ENCODE assay signal across 2 cellular contexts in the genomic region with DNA sequence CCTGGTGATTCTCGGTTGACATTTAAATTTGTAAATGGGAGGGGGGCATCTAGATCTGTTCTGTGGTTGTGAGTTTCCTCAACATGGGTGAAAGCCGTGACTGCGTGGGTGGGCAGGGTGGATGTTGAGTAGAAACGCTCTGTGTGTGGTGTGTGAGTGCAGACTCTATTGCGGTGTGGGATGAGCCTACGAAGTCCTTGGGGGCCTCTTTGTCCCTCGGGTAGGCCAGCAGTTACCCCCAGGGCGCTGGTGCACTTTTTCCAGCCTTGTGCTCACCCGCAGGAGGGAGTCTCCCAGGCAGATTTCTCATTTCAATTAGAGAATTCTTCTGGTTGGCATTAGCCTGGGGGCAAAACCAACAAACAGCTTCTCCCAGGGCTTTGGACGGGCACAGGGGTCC.
TF ChIP-seq lines count a peak whose summit lies in the region.

No MANE protein-coding gene starts in this region.

TF ChIP-seq in SK-N-SH, 30 proteins besides CTCF, POLR2A, EP300 and RAD21 (continued from another document):
- TF ChIP-seq, protein P1, sequence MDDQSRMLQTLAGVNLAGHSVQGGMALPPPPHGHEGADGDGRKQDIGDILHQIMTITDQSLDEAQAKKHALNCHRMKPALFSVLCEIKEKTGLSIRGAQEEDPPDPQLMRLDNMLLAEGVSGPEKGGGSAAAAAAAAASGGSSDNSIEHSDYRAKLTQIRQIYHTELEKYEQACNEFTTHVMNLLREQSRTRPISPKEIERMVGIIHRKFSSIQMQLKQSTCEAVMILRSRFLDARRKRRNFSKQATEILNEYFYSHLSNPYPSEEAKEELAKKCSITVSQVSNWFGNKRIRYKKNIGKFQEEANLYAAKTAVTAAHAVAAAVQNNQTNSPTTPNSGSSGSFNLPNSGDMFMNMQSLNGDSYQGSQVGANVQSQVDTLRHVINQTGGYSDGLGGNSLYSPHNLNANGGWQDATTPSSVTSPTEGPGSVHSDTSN (IDR thresholded peaks at IDR 0.05): no peak
- TF ChIP-seq, protein P2, sequence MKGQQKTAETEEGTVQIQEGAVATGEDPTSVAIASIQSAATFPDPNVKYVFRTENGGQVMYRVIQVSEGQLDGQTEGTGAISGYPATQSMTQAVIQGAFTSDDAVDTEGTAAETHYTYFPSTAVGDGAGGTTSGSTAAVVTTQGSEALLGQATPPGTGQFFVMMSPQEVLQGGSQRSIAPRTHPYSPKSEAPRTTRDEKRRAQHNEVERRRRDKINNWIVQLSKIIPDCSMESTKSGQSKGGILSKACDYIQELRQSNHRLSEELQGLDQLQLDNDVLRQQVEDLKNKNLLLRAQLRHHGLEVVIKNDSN (IDR thresholded peaks at IDR 0.05; ENCODE audit: borderline replicate concordance, low read depth): no peak
- TF ChIP-seq JUND (IDR thresholded peaks at IDR 0.05): no peak
- TF ChIP-seq, protein P3, sequence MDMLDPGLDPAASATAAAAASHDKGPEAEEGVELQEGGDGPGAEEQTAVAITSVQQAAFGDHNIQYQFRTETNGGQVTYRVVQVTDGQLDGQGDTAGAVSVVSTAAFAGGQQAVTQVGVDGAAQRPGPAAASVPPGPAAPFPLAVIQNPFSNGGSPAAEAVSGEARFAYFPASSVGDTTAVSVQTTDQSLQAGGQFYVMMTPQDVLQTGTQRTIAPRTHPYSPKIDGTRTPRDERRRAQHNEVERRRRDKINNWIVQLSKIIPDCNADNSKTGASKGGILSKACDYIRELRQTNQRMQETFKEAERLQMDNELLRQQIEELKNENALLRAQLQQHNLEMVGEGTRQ (IDR thresholded peaks at IDR 0.05; ENCODE audit: borderline replicate concordance, low read depth, low read length): no peak

TF ChIP-seq in GM23338, 12 proteins besides CTCF, POLR2A, EP300 and RAD21 (continued from another document):
- TF ChIP-seq, protein P4, sequence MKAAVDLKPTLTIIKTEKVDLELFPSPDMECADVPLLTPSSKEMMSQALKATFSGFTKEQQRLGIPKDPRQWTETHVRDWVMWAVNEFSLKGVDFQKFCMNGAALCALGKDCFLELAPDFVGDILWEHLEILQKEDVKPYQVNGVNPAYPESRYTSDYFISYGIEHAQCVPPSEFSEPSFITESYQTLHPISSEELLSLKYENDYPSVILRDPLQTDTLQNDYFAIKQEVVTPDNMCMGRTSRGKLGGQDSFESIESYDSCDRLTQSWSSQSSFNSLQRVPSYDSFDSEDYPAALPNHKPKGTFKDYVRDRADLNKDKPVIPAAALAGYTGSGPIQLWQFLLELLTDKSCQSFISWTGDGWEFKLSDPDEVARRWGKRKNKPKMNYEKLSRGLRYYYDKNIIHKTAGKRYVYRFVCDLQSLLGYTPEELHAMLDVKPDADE (IDR thresholded peaks at IDR 0.05): no peak
- no peak for TF ChIP-seq STAT1 (IDR thresholded peaks at IDR 0.05; ENCODE audit: unreplicated experiment)
- TF ChIP-seq NANOG (IDR thresholded peaks at IDR 0.05; ENCODE audit: borderline replicate concordance): no peak
- no peak for TF ChIP-seq EZH2 (IDR thresholded peaks at IDR 0.05; ENCODE audit: low read depth, unreplicated experiment)
- TF ChIP-seq JUNB (IDR thresholded peaks at IDR 0.05; ENCODE audit: unreplicated experiment): no peak
- TF ChIP-seq EZH2phosphoT487 (IDR thresholded peaks at IDR 0.05; ENCODE audit: unreplicated experiment): no peak
- no peak for TF ChIP-seq CREB1 (CRISPR knock-in tag; IDR thresholded peaks at IDR 0.05; ENCODE audit: low read depth)
- TF ChIP-seq ZNF331 (CRISPR knock-in tag; IDR thresholded peaks at IDR 0.05; ENCODE audit: low read depth): no peak
- TF ChIP-seq, protein P5, sequence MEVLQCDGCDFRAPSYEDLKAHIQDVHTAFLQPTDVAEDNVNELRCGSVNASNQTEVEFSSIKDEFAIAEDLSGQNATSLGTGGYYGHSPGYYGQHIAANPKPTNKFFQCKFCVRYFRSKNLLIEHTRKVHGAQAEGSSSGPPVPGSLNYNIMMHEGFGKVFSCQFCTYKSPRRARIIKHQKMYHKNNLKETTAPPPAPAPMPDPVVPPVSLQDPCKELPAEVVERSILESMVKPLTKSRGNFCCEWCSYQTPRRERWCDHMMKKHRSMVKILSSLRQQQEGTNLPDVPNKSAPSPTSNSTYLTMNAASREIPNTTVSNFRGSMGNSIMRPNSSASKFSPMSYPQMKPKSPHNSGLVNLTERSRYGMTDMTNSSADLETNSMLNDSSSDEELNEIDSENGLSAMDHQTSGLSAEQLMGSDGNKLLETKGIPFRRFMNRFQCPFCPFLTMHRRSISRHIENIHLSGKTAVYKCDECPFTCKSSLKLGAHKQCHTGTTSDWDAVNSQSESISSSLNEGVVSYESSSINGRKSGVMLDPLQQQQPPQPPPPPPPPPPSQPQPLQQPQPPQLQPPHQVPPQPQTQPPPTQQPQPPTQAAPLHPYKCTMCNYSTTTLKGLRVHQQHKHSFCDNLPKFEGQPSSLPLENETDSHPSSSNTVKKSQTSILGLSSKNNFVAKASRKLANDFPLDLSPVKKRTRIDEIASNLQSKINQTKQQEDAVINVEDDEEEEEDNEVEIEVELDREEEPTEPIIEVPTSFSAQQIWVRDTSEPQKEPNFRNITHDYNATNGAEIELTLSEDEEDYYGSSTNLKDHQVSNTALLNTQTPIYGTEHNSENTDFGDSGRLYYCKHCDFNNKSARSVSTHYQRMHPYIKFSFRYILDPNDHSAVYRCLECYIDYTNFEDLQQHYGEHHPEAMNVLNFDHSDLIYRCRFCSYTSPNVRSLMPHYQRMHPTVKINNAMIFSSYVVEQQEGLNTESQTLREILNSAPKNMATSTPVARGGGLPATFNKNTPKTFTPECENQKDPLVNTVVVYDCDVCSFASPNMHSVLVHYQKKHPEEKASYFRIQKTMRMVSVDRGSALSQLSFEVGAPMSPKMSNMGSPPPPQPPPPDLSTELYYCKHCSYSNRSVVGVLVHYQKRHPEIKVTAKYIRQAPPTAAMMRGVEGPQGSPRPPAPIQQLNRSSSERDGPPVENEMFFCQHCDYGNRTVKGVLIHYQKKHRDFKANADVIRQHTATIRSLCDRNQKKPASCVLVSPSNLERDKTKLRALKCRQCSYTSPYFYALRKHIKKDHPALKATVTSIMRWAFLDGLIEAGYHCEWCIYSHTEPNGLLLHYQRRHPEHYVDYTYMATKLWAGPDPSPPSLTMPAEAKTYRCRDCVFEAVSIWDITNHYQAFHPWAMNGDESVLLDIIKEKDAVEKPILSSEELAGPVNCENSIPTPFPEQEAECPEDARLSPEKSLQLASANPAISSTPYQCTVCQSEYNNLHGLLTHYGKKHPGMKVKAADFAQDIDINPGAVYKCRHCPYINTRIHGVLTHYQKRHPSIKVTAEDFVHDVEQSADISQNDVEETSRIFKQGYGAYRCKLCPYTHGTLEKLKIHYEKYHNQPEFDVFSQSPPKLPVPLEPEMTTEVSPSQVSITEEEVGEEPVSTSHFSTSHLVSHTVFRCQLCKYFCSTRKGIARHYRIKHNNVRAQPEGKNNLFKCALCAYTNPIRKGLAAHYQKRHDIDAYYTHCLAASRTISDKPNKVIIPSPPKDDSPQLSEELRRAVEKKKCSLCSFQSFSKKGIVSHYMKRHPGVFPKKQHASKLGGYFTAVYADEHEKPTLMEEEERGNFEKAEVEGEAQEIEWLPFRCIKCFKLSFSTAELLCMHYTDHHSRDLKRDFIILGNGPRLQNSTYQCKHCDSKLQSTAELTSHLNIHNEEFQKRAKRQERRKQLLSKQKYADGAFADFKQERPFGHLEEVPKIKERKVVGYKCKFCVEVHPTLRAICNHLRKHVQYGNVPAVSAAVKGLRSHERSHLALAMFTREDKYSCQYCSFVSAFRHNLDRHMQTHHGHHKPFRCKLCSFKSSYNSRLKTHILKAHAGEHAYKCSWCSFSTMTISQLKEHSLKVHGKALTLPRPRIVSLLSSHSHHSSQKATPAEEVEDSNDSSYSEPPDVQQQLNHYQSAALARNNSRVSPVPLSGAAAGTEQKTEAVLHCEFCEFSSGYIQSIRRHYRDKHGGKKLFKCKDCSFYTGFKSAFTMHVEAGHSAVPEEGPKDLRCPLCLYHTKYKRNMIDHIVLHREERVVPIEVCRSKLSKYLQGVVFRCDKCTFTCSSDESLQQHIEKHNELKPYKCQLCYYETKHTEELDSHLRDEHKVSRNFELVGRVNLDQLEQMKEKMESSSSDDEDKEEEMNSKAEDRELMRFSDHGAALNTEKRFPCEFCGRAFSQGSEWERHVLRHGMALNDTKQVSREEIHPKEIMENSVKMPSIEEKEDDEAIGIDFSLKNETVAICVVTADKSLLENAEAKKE (CRISPR knock-in tag; IDR thresholded peaks at IDR 0.05): no peak
